Comparison of ENCODE assay signal across 1 cellular context in the genomic region with DNA sequence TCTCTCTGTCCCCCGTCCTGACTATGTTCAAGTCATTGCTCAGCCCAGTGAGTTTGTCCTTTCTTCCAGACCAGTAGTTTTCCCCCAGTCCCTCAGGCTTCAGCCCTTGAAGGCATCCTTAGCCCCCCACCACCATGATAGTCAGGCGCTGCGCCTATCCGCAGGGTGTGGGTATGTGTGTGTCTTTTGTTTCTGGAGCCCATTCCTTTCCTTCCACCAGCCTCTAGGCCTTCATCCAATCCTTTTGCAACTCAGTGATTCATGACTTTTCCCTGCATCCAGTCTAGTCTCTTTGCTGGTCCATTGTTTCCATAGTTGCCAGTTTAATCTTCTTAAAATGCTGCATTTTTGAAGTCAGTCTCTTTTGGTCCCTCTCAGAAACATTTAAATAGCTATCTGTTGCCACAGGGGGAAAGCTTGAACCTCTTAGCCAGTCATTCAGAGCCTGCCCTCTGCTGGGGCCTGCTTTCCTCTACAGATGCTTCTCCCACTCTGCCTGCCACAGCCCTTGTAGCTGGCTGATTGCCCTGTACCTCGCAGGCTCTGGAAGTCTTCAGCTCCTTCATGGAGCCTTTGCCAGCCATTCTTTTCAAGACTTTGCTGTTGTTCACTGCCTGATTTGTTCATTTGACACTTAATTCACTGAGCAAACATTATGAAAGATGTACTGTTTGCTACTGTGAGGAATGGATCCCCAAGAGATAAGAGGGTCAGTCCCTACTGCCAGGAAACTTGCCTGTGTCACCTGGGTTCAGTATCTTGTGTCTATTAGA.
TF ChIP-seq lines count a peak whose summit lies in the region.

No MANE protein-coding gene starts in this region.

TF ChIP-seq in SK-N-SH, 30 proteins besides CTCF, POLR2A, EP300 and RAD21 (continued from another document):
- TF ChIP-seq PBX3 (IDR thresholded peaks at IDR 0.05) (no peak; the same call in 1 of the 2 replicates), RFX5 (IDR thresholded peaks at IDR 0.05; ENCODE audit: low read length) (peak; percentile 61; the same call in 1 of the 2 replicates), MXI1 (IDR thresholded peaks at IDR 0.05; ENCODE audit: low read depth, low read length) (peak; percentile 50; the same call in 1 of the 2 replicates), TCF12 (IDR thresholded peaks at IDR 0.05) (peak; percentile 81), POLR2AphosphoS5 (IDR thresholded peaks at IDR 0.05; ENCODE audit: low read depth, low read length) (no peak), JUND (IDR thresholded peaks at IDR 0.05) (no peak), ELF1 (IDR thresholded peaks at IDR 0.05) (no peak), FOXM1 (IDR thresholded peaks at IDR 0.05; ENCODE audit: low read depth) (no peak), MEF2A (IDR thresholded peaks at IDR 0.05; ENCODE audit: borderline replicate concordance, low read depth) (no peak), MAX (IDR thresholded peaks at IDR 0.05; ENCODE audit: low read depth) (no peak), CHD2 (IDR thresholded peaks at IDR 0.05; ENCODE audit: low read length, partially characterized antibody) (no peak), RCOR1 (IDR thresholded peaks at IDR 0.05; ENCODE audit: low read length) (peak; percentile 53; the same call in 1 of the 2 replicates), GATA2 (CRISPR knock-in tag; IDR thresholded peaks at IDR 0.05) (no peak; the same call in 1 of the 2 replicates), REST (IDR thresholded peaks at IDR 0.05; ENCODE audit: low read depth, low read length) (no peak), FOSL2 (IDR thresholded peaks at IDR 0.05; ENCODE audit: borderline replicate concordance, low read depth) (no peak), RXRA (IDR thresholded peaks at IDR 0.05; ENCODE audit: borderline replicate concordance, low read depth) (no peak), NRF1 (IDR thresholded peaks at IDR 0.05; ENCODE audit: low read depth, low read length) (no peak)
- TF ChIP-seq, protein P1, sequence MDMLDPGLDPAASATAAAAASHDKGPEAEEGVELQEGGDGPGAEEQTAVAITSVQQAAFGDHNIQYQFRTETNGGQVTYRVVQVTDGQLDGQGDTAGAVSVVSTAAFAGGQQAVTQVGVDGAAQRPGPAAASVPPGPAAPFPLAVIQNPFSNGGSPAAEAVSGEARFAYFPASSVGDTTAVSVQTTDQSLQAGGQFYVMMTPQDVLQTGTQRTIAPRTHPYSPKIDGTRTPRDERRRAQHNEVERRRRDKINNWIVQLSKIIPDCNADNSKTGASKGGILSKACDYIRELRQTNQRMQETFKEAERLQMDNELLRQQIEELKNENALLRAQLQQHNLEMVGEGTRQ (IDR thresholded peaks at IDR 0.05; ENCODE audit: borderline replicate concordance, low read depth, low read length) = no peak
- TF ChIP-seq, protein P2, sequence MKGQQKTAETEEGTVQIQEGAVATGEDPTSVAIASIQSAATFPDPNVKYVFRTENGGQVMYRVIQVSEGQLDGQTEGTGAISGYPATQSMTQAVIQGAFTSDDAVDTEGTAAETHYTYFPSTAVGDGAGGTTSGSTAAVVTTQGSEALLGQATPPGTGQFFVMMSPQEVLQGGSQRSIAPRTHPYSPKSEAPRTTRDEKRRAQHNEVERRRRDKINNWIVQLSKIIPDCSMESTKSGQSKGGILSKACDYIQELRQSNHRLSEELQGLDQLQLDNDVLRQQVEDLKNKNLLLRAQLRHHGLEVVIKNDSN (IDR thresholded peaks at IDR 0.05; ENCODE audit: borderline replicate concordance, low read depth) = no peak
- TF ChIP-seq, protein P3, sequence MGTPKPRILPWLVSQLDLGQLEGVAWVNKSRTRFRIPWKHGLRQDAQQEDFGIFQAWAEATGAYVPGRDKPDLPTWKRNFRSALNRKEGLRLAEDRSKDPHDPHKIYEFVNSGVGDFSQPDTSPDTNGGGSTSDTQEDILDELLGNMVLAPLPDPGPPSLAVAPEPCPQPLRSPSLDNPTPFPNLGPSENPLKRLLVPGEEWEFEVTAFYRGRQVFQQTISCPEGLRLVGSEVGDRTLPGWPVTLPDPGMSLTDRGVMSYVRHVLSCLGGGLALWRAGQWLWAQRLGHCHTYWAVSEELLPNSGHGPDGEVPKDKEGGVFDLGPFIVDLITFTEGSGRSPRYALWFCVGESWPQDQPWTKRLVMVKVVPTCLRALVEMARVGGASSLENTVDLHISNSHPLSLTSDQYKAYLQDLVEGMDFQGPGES (IDR thresholded peaks at IDR 0.05; ENCODE audit: low read depth, low read length) = no peak
- TF ChIP-seq, protein P4, sequence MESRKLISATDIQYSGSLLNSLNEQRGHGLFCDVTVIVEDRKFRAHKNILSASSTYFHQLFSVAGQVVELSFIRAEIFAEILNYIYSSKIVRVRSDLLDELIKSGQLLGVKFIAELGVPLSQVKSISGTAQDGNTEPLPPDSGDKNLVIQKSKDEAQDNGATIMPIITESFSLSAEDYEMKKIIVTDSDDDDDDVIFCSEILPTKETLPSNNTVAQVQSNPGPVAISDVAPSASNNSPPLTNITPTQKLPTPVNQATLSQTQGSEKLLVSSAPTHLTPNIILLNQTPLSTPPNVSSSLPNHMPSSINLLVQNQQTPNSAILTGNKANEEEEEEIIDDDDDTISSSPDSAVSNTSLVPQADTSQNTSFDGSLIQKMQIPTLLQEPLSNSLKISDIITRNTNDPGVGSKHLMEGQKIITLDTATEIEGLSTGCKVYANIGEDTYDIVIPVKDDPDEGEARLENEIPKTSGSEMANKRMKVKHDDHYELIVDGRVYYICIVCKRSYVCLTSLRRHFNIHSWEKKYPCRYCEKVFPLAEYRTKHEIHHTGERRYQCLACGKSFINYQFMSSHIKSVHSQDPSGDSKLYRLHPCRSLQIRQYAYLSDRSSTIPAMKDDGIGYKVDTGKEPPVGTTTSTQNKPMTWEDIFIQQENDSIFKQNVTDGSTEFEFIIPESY (IDR thresholded peaks at IDR 0.05; ENCODE audit: borderline replicate concordance, low read depth) = no peak
